ENCODE assay signal across 1 cellular context in genomic region chr3:112302061-112302830, GRCh38.
TF ChIP-seq lines count a peak whose summit lies in the region.

No MANE protein-coding gene starts in this region.

TF ChIP-seq in GM23338, 12 proteins besides CTCF, POLR2A, EP300 and RAD21 (continued from another document):
- TF ChIP-seq ZNF462 (CRISPR knock-in tag; IDR thresholded peaks at IDR 0.05) (no peak), NANOG (IDR thresholded peaks at IDR 0.05; ENCODE audit: borderline replicate concordance) (no peak), CREB1 (CRISPR knock-in tag; IDR thresholded peaks at IDR 0.05; ENCODE audit: low read depth) (no peak), REST (IDR thresholded peaks at IDR 0.05; ENCODE audit: unreplicated experiment) (no peak), EZH2 (IDR thresholded peaks at IDR 0.05; ENCODE audit: low read depth, unreplicated experiment) (no peak), ZNF331 (CRISPR knock-in tag; IDR thresholded peaks at IDR 0.05; ENCODE audit: low read depth) (no peak), STAT1 (IDR thresholded peaks at IDR 0.05; ENCODE audit: unreplicated experiment) (no peak)
